ENCODE assay signal across 1 cellular context in the genomic region with DNA sequence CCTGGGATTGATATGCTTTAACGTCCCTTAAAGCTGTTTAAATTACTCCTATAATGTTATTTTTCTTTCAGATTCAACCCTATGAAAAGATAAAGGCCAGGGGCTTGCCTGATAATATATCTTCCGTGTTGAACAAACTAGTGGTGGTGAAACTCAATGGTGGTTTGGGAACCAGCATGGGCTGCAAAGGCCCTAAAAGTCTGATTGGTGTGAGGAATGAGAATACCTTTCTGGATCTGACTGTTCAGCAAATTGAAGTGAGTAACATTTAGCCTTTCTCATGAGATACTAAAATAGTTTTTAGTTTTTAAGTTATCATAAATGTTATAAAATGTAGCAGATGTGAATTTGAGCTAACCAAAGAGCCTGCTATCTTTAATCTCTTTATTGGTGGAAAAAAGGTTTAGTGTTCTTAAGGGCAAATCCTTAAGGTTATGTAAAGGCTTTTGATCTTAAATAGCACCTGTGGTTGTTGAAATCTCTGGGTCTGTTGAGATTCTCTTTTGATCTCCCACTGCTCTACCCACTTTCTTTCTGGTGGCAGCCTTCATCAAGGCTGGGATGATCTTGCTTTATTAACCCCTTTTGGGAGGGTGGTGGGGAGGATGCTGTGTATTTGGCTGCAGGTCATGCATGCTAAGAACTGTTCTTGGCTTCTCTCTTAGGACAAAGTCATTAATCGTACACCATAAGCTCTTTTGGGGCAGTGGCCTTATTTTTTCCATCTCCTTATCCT.
TF ChIP-seq lines count a peak whose summit lies in the region.

No MANE protein-coding gene starts in this region.

TF ChIP-seq in GM12891, 5 proteins besides CTCF, POLR2A, EP300 and RAD21:
- no peak for TF ChIP-seq POLR2AphosphoS5 (IDR thresholded peaks at IDR 0.05; ENCODE audit: low read depth, low read length)
- TF ChIP-seq TAF1 (IDR thresholded peaks at IDR 0.05; ENCODE audit: low read depth, low read length), result no peak
- no peak for TF ChIP-seq PAX5 (IDR thresholded peaks at IDR 0.05; ENCODE audit: insufficient read depth, low read length, severe bottlenecking)
- TF ChIP-seq SPI1 (IDR thresholded peaks at IDR 0.05; ENCODE audit: low read depth, low read length), result no peak
- TF ChIP-seq POU2F2 (IDR thresholded peaks at IDR 0.05; ENCODE audit: low read depth, low read length), result no peak
